8 cellular contexts compared by ENCODE assay signal in the genomic region with DNA sequence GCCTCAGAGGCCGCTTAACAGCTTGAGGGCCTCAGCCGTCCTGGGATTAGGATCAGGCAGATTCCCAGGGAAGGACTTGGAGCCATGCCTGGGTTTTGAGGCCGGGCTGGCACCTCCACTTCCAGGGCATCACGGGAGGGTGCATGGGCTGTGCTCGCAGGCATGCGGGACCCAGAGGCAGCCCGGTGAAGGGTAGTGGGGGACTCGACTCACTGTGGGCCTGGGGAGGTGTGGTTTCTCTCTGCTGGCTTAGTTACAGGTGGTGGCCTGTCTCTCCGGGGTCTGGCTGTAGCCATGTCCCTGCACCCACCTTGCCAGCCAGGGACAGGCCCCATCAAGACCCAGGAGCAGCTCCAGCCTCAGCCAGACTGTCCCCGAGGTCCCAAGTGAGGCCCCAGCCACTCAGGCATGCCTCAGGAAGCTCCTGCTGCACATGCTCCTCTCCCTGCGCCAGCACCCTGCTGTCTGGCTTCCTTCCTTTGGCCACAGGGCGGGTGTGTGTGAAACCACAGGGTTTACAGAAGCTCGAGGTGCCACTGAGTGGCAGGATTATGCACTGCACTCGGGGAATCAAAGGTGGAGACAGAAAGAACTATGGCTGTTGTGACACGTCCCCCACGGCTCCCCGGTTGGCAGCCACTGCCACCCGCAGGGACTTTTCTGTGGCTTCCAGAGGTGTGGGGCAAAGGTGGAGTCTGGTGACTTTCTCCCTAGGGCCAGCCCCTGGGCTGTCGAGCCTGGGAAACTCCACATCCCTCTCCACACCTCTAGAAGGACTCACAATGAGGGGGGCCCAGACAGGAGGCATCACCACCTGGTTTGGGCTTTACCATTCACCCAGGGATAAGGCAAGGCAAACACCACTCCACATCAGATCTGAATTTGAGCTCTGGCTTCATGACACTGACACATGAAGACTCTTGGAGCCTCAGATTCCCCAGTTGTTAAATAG. TPM values are rescaled to one million over a fixed set of nuclear protein-coding genes. Genes with fewer than 3 reads are reported as not detected.
A peak's percentile ranks its signal among the peaks of the same experiment; 100 is the strongest.
DNase-seq lines count a peak whose midpoint lies in the region; ATAC-seq, FAIRE-seq and TF ChIP-seq lines count a peak whose summit lies in the region.

No MANE protein-coding gene starts in this region.

- H3K36me3 Mint-ChIP-seq in glutamatergic neuron (ENCODE audit: unreplicated experiment) = peaks cover 7% of the 10 kb centered on the region

- H3K4me3 ChIP-seq in GM12864 (ENCODE audit: low read depth, low read length) = no peak overlapping the region

- peak; percentile 79 for TF ChIP-seq CTCF in GM12864 (IDR thresholded peaks at IDR 0.05; ENCODE audit: low read depth, low read length, missing control alignments)
- TF ChIP-seq CTCF in glutamatergic neuron (IDR thresholded peaks at IDR 0.05; ENCODE audit: partially characterized antibody, unreplicated experiment) = peak; percentile 59

- H3K4me1 Mint-ChIP-seq in glutamatergic neuron (ENCODE audit: low read depth, unreplicated experiment) = peaks cover 3% of the 10 kb centered on the region

- peak; percentile 86 for ATAC-seq in HG02588 (IDR thresholded peaks at IDR 0.05; ENCODE audit: unreplicated experiment)

- H3K27me3 Mint-ChIP-seq in glutamatergic neuron (ENCODE audit: unreplicated experiment) = peaks cover 3% of the 10 kb centered on the region

- peak; percentile 82 for FAIRE-seq in urothelium cell line (lab: Jason Lieb, UNC)

- no peak overlapping the region for H3K27ac Mint-ChIP-seq in glutamatergic neuron (ENCODE audit: unreplicated experiment)

- peaks cover 3% of the 10 kb centered on the region for H3K9me3 Mint-ChIP-seq in glutamatergic neuron (ENCODE audit: unreplicated experiment)

- intact Hi-C loops in posterior vena cava (cut with DNase I) = loop anchor here (5.0 to 10.0 kb wide), 2 partner anchors 75 to 77 kb away; no protein-coding TSS in a partner anchor

- DNase-seq in GM12864 (ENCODE audit: low read depth) (peak; percentile 26), NCI-H1092 treated with DMSO at 0.1 percent for 48 hours (lab: John Stamatoyannopoulos, UW) (peak; percentile 67), SKM-1 (lab: John Stamatoyannopoulos, UW; ENCODE audit: unreplicated experiment) (peak; percentile 43), glutamatergic neuron (peak; percentile 78), posterior vena cava (ENCODE audit: low spot score) (peak; percentile 90), urothelium cell line (ENCODE audit: low spot score) (peak; percentile 91)
- peak; percentile 80 for DNase-seq in activated naive CD4-positive, alpha-beta T cell treated with anti-CD3 and anti-CD28 coated beads, Interleukin-2, amount 50 U/mL, for 16 hours

- no peak overlapping the region for H3K4me3 Mint-ChIP-seq in glutamatergic neuron (ENCODE audit: unreplicated experiment)

RNA-seq across cellular contexts. Expression of a gene that starts 19.7 kb away (rescaled TPM):
- total RNA-seq in glutamatergic neuron (ENCODE audit: unreplicated experiment) (21.5 TPM), posterior vena cava (under 1 TPM; 0.19 TPM)

Comparison
In these comparisons a context has a peak if more than half of its experiments do, and no peak if none do; other contexts are left out.
1. DNase-seq: peak in every context shown above with its lines; median percentile 91 in urothelium cell line; 90 in posterior vena cava; 80 in activated naive CD4-positive, alpha-beta T cell treated with anti-CD3 and anti-CD28 coated beads, Interleukin-2, amount 50 U/mL, for 16 hours; 78 in glutamatergic neuron; 67 in NCI-H1092 treated with DMSO at 0.1 percent for 48 hours; 43 in SKM-1; 26 in GM12864.
2. RNA of a gene that starts 19.7 kb away (total RNA-seq): 21.5 TPM in glutamatergic neuron (single experiment); 0.19 TPM in posterior vena cava; every median in the first group is over 10 times any median in the second.